1 cellular context compared by ENCODE assay signal in the genomic region with DNA sequence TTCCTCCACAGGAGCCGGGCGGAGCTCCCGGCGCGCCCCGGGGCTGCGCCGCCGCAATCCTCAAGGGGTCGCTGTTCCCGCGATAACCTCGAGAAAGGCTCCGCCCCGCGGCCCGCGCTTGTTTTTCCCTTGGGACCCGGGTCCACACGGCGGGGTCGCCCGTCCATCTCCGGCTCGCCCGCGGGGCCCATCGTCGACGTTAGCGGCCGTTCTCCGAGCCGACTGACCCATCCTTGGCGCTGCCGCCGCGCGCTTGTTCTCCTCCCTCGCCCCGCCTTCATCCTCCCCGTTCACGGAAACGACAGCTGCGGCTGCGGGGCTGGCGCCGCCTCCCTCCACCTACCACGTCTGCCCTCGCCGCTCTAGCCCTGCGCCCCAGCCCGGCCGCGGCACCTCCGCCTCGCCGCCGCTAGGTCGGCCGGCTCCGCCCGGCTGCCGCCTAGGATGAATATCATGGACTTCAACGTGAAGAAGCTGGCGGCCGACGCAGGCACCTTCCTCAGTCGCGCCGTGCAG.
A peak's percentile ranks its signal among the peaks of the same experiment; 100 is the strongest.
TF ChIP-seq lines count a peak whose summit lies in the region.

Gene SH3GLB1 (plus strand): TSS at position 121 of the 516 bp plus-strand sequence. CDS start 324 bp downstream, at position 445.

TF ChIP-seq in GM12878, 131 proteins besides CTCF, POLR2A, EP300 and RAD21 (continued from another document):
- TF ChIP-seq MTA3 (IDR thresholded peaks at IDR 0.05; ENCODE audit: borderline replicate concordance, low read length), result no peak
- TF ChIP-seq RAD51 (IDR thresholded peaks at IDR 0.05), result no peak
- TF ChIP-seq LARP7 (IDR thresholded peaks at IDR 0.05), result peak; percentile 91
- TF ChIP-seq, protein P1, sequence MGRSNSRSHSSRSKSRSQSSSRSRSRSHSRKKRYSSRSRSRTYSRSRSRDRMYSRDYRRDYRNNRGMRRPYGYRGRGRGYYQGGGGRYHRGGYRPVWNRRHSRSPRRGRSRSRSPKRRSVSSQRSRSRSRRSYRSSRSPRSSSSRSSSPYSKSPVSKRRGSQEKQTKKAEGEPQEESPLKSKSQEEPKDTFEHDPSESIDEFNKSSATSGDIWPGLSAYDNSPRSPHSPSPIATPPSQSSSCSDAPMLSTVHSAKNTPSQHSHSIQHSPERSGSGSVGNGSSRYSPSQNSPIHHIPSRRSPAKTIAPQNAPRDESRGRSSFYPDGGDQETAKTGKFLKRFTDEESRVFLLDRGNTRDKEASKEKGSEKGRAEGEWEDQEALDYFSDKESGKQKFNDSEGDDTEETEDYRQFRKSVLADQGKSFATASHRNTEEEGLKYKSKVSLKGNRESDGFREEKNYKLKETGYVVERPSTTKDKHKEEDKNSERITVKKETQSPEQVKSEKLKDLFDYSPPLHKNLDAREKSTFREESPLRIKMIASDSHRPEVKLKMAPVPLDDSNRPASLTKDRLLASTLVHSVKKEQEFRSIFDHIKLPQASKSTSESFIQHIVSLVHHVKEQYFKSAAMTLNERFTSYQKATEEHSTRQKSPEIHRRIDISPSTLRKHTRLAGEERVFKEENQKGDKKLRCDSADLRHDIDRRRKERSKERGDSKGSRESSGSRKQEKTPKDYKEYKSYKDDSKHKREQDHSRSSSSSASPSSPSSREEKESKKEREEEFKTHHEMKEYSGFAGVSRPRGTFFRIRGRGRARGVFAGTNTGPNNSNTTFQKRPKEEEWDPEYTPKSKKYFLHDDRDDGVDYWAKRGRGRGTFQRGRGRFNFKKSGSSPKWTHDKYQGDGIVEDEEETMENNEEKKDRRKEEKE (IDR thresholded peaks at IDR 0.05), result no peak
